ENCODE assay signal across 17 cellular contexts in the genomic region with DNA sequence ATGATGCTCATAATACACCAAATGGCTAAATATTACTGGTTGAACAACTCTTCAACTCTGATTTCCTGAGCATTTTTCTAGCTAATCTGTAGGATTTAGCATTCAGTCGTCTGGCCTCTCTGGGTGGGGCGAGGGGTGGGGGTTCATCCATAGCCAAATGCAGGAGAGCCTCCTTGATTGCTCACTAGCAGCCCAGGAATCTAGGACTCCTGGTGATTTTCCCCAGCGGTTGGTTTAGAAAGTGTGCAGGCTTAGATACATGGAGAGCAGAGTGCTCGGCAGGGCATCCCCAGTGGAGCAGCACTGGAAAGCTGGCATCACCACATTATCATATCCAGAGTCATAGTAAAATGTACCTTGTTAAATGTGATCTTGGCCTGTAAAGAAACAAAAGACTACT.
DNase-seq lines count a peak whose midpoint lies in the region; ATAC-seq and TF ChIP-seq lines count a peak whose summit lies in the region.
"Had no signal": no experiment of that assay in that cellular context is flagged by ENCODE, and none has a peak within 500 bp of the region (broad histone marks: within the 10 kb centered on the region; RNA-seq: fewer than 3 reads in every experiment).

No MANE protein-coding gene starts in this region.

- H4K12ac ChIP-seq in trophoblast cell (ENCODE audit: low read depth, low read length) = no peak overlapping the region

- no peaks in the 10 kb centered on the region for H3K79me1 ChIP-seq in trophoblast cell (ENCODE audit: low read length)

- H3K27me3 ChIP-seq in OCI-LY1 (ENCODE audit: insufficient read depth, low read length) (no peaks in the 10 kb centered on the region), trophoblast cell (ENCODE audit: insufficient read depth, low read length) (no peaks in the 10 kb centered on the region)

- no peak overlapping the region for H3K4ac ChIP-seq in trophoblast cell (ENCODE audit: low read depth, low read length)

- H2BK12ac ChIP-seq in trophoblast cell (ENCODE audit: low read length) = no peak overlapping the region

- H3K4me3 ChIP-seq in OCI-LY1 (ENCODE audit: low read depth, low read length, poor library complexity, severe bottlenecking) (no peak overlapping the region), trophoblast cell (ENCODE audit: low read depth, low read length) (no peak overlapping the region)
- H3K4me3 ChIP-seq: BLaER1 treated with 17β-estradiol and CSF1 and Interleukin-3, amounts not matched to agents 10 nM and 100 nM; K562 had no signal

- WGBS in trophoblast cell (ENCODE audit: extremely low coverage, insufficient coverage, insufficient read length) = no CpG with 5 or more reads among the region's 4 CpGs

- H3K14ac ChIP-seq in trophoblast cell (ENCODE audit: low read length) = no peak overlapping the region

- no peak overlapping the region for H2BK5ac ChIP-seq in trophoblast cell (ENCODE audit: low read depth, low read length, poor library complexity)

- TF ChIP-seq CTCF in OCI-LY1 (IDR thresholded peaks at IDR 0.05; ENCODE audit: low read length) = no peak

- no peak overlapping the region for H2BK120ac ChIP-seq in trophoblast cell (ENCODE audit: insufficient read depth, low read length, poor library complexity)

- no peaks in the 10 kb centered on the region for H4K20me1 ChIP-seq in OCI-LY1 (ENCODE audit: insufficient read depth, low read length)
- H4K20me1 ChIP-seq: BLaER1 treated with 17β-estradiol and CSF1 and Interleukin-3, amounts not matched to agents 10 nM and 100 nM had no signal

- peak overlapping the region; percentile 88 for H3K27ac ChIP-seq in OCI-LY1 (ENCODE audit: low read depth, low read length, poor library complexity, severe bottlenecking)
- H3K27ac ChIP-seq in trophoblast cell (ENCODE audit: low read depth, low read length) = no peak overlapping the region
- H3K27ac ChIP-seq: 22Rv1; BLaER1 treated with 17β-estradiol and CSF1 and Interleukin-3, amounts not matched to agents 10 nM and 100 nM had no signal

- no peaks in the 10 kb centered on the region for H3K9me2 ChIP-seq in OCI-LY1 (ENCODE audit: low read depth, low read length)

- no peaks in the 10 kb centered on the region for H3K79me2 ChIP-seq in OCI-LY1 (ENCODE audit: insufficient read depth, low read length)
- no peaks in the 10 kb centered on the region for H3K79me2 ChIP-seq in trophoblast cell (ENCODE audit: control insufficient read depth, insufficient read depth, low read length, poor library complexity)

- H2AK5ac ChIP-seq in trophoblast cell (ENCODE audit: low read length) = no peak overlapping the region

- peak; percentile 25 to 56 for DNase-seq in NCI-H524 (lab: John Stamatoyannopoulos, UW)
- no peak for DNase-seq in NCI-H524 treated with DMSO at 0.1 percent for 48 hours (lab: John Stamatoyannopoulos, UW)
- no peak for DNase-seq in trophoblast cell
- DNase-seq in cerebellar nuclear complex (lab: John Stamatoyannopoulos, UW) = no peak
- DNase-seq: Caco-2; CD8-positive, alpha-beta memory T cell; GOT3; H7; HFFc6; IMR-90 had no signal

- H3K9me3 ChIP-seq in OCI-LY1 (ENCODE audit: low read length) (no peaks in the 10 kb centered on the region), trophoblast cell (ENCODE audit: insufficient read depth, low read depth, low read length) (no peaks in the 10 kb centered on the region)
- H3K9me3 ChIP-seq: BLaER1 treated with 17β-estradiol and CSF1 and Interleukin-3, amounts not matched to agents 10 nM and 100 nM; Caco-2 had no signal

- no peak overlapping the region for H4K8ac ChIP-seq in trophoblast cell (ENCODE audit: low read depth, low read length)

- no peaks in the 10 kb centered on the region for H3K36me3 ChIP-seq in OCI-LY1 (ENCODE audit: insufficient read depth, low read length)
- H3K36me3 ChIP-seq in trophoblast cell (ENCODE audit: control insufficient read depth in 1 of 2, insufficient read depth in 2 of 2, low read length in 2 of 2) = no peaks in the 10 kb centered on the region
- H3K36me3 ChIP-seq: BLaER1 treated with 17β-estradiol and CSF1 and Interleukin-3, amounts not matched to agents 10 nM and 100 nM had no signal

- H3F3A ChIP-seq in OCI-LY1 (ENCODE audit: insufficient read depth, low read length) = no peaks in the 10 kb centered on the region

- no peak overlapping the region for H3K18ac ChIP-seq in trophoblast cell (ENCODE audit: low read length)

- H2AFZ ChIP-seq in OCI-LY1 (ENCODE audit: low read length) (no peak overlapping the region), trophoblast cell (ENCODE audit: insufficient read depth, low read length, poor library complexity) (no peak overlapping the region)

- H3K9ac ChIP-seq in OCI-LY1 (ENCODE audit: low read length) (peak overlapping the region; percentile 15; the same call in 1 of the 2 replicates), trophoblast cell (ENCODE audit: low read length) (peak overlapping the region; percentile 31)
- H3K9ac ChIP-seq: BLaER1 treated with 17β-estradiol and CSF1 and Interleukin-3, amounts not matched to agents 10 nM and 100 nM had no signal

- H3K4me1 ChIP-seq in OCI-LY1 (ENCODE audit: insufficient read depth, low read length, severe bottlenecking) = peaks cover 95% of the 10 kb centered on the region
- H3K4me1 ChIP-seq in trophoblast cell (ENCODE audit: control insufficient read depth in 1 of 2, insufficient read depth in 2 of 2, low read length in 2 of 2) = no peaks in the 10 kb centered on the region
- H3K4me1 ChIP-seq: Caco-2 had no signal

- H3K4me2 ChIP-seq in OCI-LY1 (ENCODE audit: low read length) (no peak overlapping the region), trophoblast cell (ENCODE audit: low read length) (no peak overlapping the region)
- H3K4me2 ChIP-seq: BLaER1 treated with 17β-estradiol and CSF1 and Interleukin-3, amounts not matched to agents 10 nM and 100 nM had no signal

- no peak overlapping the region for H4K91ac ChIP-seq in trophoblast cell (ENCODE audit: low read depth, low read length)

- ATAC-seq in GM19452 (IDR thresholded peaks at IDR 0.05; ENCODE audit: unreplicated experiment) (no peak), HG03175 (IDR thresholded peaks at IDR 0.05; ENCODE audit: unreplicated experiment) (no peak)
- ATAC-seq: HCT116, K562 had no signal

- no peak overlapping the region for H3K23ac ChIP-seq in trophoblast cell (ENCODE audit: low read length)

Comparison
In these comparisons a context has a peak if more than half of its experiments do, and no peak if none do; other contexts are left out.
1. DNase-seq: peak in NCI-H524 (2 of 2); none in NCI-H524 treated with DMSO at 0.1 percent for 48 hours (single experiment), trophoblast cell (0 of 2) and cerebellar nuclear complex (0 of 2).